In the genomic region with DNA sequence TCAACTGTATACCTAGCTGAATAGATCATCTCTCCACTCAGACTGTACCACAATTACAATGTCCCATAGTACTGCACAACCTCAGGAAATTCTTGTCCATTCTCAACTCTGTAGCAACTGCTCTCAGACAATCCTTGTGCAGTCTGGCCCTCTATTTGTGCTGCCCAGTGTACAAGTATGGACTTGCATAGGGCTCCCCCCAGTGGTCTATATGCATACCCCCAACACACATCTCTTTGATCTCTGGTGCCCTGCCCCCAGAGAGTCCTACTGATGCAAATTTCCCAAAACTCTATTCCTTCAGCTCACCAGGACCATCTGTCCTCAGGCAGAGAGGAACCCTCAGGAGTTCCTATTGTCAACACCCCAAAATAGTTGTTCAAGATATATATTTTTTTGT, we compare ENCODE assay signal across 8 cellular contexts.
DNase-seq lines count a peak whose midpoint lies in the region; ATAC-seq and TF ChIP-seq lines count a peak whose summit lies in the region.

No MANE protein-coding gene starts in this region.

- H3K9me3 ChIP-seq in OCI-LY7 (ENCODE audit: low read length) (no peaks in the 10 kb centered on the region), aorta (ENCODE audit: control insufficient read depth, low read length) (no peaks in the 10 kb centered on the region)

- H3K9me2 ChIP-seq in OCI-LY7 (ENCODE audit: insufficient read depth, low read length) = no peaks in the 10 kb centered on the region

- H3K4me3 ChIP-seq in OCI-LY7 (ENCODE audit: low read depth, low read length, poor library complexity, severe bottlenecking) (no peak overlapping the region), aorta (ENCODE audit: low read length in 2 of 2) (no peak overlapping the region)

- CTCF ChIA-PET in Calu3 (lab: Charles Lee) = interaction anchor here (1.3 to 2.0 kb wide), 2 partner anchors 95 to 148 kb away, joined by 3 to 7 read pairs; no protein-coding TSS in a partner anchor
- CTCF ChIA-PET in OCI-LY7 (lab: Charles Lee; ENCODE audit: unreplicated experiment) = no interaction called here
- CTCF ChIA-PET in RWPE1 (lab: Yijun Ruan, JAX) = no interaction called here

- no peak overlapping the region for H3K27ac ChIP-seq in OCI-LY7 (ENCODE audit: low read depth, low read length, poor library complexity, severe bottlenecking)
- no peak overlapping the region for H3K27ac ChIP-seq in RWPE1
- no peak overlapping the region for H3K27ac ChIP-seq in aorta (ENCODE audit: low read depth in 1 of 2, low read length in 2 of 2)

- no peaks in the 10 kb centered on the region for H3K36me3 ChIP-seq in OCI-LY7 (ENCODE audit: insufficient read depth, low read length)
- H3K36me3 ChIP-seq in aorta (ENCODE audit: control insufficient read depth in 1 of 2, insufficient read depth in 2 of 2, low read length in 1 of 2) = no peaks in the 10 kb centered on the region

- H3K4me1 ChIP-seq in OCI-LY7 (ENCODE audit: insufficient read depth, low read length, poor library complexity, severe bottlenecking) (no peaks in the 10 kb centered on the region), aorta (ENCODE audit: control insufficient read depth in 1 of 2, insufficient read depth in 2 of 2, low read length in 2 of 2) (no peaks in the 10 kb centered on the region)

- H3K27me3 Mint-ChIP-seq in Calu3 (ENCODE audit: unreplicated experiment) = no peaks in the 10 kb centered on the region

- ATAC-seq in GM19328 (IDR thresholded peaks at IDR 0.05; ENCODE audit: unreplicated experiment) = peak; percentile 67
- peak; percentile 61 for ATAC-seq in HG03378 (IDR thresholded peaks at IDR 0.05; ENCODE audit: unreplicated experiment)
- ATAC-seq in aorta (ENCODE audit: low FRiP score) = no peak

- no peak overlapping the region for H3K27ac Mint-ChIP-seq in Calu3 (ENCODE audit: unreplicated experiment)

- POLR2A ChIA-PET in OCI-LY7 (lab: Charles Lee) = interaction anchor here (0.9 kb wide), 1 partner anchor 19 kb away, joined by 3 read pairs; no protein-coding TSS in a partner anchor
- POLR2A ChIA-PET in RWPE1 (lab: Yijun Ruan, JAX; ENCODE audit: low non-redundant PET) = no interaction called here

- no peaks in the 10 kb centered on the region for H3K9me3 Mint-ChIP-seq in Calu3 (ENCODE audit: low read depth, unreplicated experiment)

- peaks cover 2% of the 10 kb centered on the region for H3K4me1 Mint-ChIP-seq in Calu3 (ENCODE audit: low read depth, unreplicated experiment)

- H3K36me3 Mint-ChIP-seq in Calu3 (ENCODE audit: insufficient read depth, unreplicated experiment) = no peaks in the 10 kb centered on the region

- no peaks in the 10 kb centered on the region for H3K27me3 ChIP-seq in aorta (ENCODE audit: control insufficient read depth in 1 of 2, insufficient read depth in 2 of 2, low read length in 1 of 2)

- TF ChIP-seq CTCF in Calu3 (IDR thresholded peaks at IDR 0.05; ENCODE audit: unreplicated experiment) (peak; percentile 69), OCI-LY7 (conservative IDR thresholded peaks at IDR 0.05; ENCODE audit: low read length) (peak; percentile 70), RWPE1 (conservative IDR thresholded peaks at IDR 0.05; ENCODE audit: low read depth) (no peak)

- no peaks in the 10 kb centered on the region for H4K20me1 ChIP-seq in OCI-LY7 (ENCODE audit: insufficient read depth, low read length)

- no peaks in the 10 kb centered on the region for H3K79me2 ChIP-seq in OCI-LY7 (ENCODE audit: insufficient read depth, low read depth, low read length)

- no peak overlapping the region for H2AFZ ChIP-seq in OCI-LY7 (ENCODE audit: low read length)

- H3K4me2 ChIP-seq in OCI-LY7 (ENCODE audit: low read length) = no peak overlapping the region

- no peak overlapping the region for H3K4me3 Mint-ChIP-seq in Calu3 (ENCODE audit: low read depth, unreplicated experiment)

- DNase-seq in Calu3 (peak; percentile 69), OCI-LY7 (ENCODE audit: low spot score) (peak; percentile 29), iPS-NIHi11 (ENCODE audit: low spot score) (peak; percentile 60), RWPE1 (ENCODE audit: low spot score) (no peak), DMS79 treated with DMSO at 0.1 percent for 48 hours (lab: John Stamatoyannopoulos, UW) (no peak), aorta (no peak)

- BruUV-seq in Calu3 (replicated peaks; lab: Mats Ljungman, UMichigan) (no TSS peak), OCI-LY7 (replicated peaks; lab: Mats Ljungman, UMichigan) (no TSS peak)

- intact Hi-C loops in Calu3 (cut with micrococcal nuclease; ENCODE audit: unreplicated experiment) (loop anchor here (1.0 to 5.0 kb wide), 5 partner anchors 62 to 148 kb away; no protein-coding TSS in a partner anchor), OCI-LY7 (cut with micrococcal nuclease; ENCODE audit: unreplicated experiment) (no loop called here), aorta (cut with DNase I) (no loop called here)

Comparison
In these comparisons a context has a peak if more than half of its experiments do, and no peak if none do; other contexts are left out.
1. DNase-seq: peak in Calu3 (single experiment), OCI-LY7 (single experiment) and iPS-NIHi11 (single experiment); none in RWPE1 (single experiment), DMS79 treated with DMSO at 0.1 percent for 48 hours (single experiment) and aorta (0 of 2).